In genomic region chr9:121123816-121124536, GRCh38 we compare ENCODE assay signal across 2 cellular contexts.
TF ChIP-seq lines count a peak whose summit lies in the region.

No MANE protein-coding gene starts in this region.

TF ChIP-seq in liver, 16 proteins besides CTCF, POLR2A, EP300 and RAD21:
- no peak for TF ChIP-seq ZBTB33 (IDR thresholded peaks at IDR 0.05)
- TF ChIP-seq GABPA (IDR thresholded peaks at IDR 0.05 in 1 of 2, conservative IDR thresholded peaks at IDR 0.05 in 1 of 2), result no peak
- TF ChIP-seq MAX (IDR thresholded peaks at IDR 0.05), result no peak
- no peak for TF ChIP-seq YY1 (IDR thresholded peaks at IDR 0.05)
- peak; percentile 30 to 73 for TF ChIP-seq RXRA (IDR thresholded peaks at IDR 0.05)

TF ChIP-seq in HepG2, 621 proteins besides CTCF, POLR2A, EP300 and RAD21:
- TF ChIP-seq ZBTB20 (CRISPR knock-in tag; IDR thresholded peaks at IDR 0.05; ENCODE audit: borderline replicate concordance, low read depth) (no peak), RXRB (CRISPR knock-in tag; IDR thresholded peaks at IDR 0.05; ENCODE audit: borderline replicate concordance) (no peak), NBN (conservative IDR thresholded peaks at IDR 0.05) (no peak), ZNF746 (CRISPR knock-in tag; IDR thresholded peaks at IDR 0.05) (no peak), PATZ1 (CRISPR knock-in tag; IDR thresholded peaks at IDR 0.05) (no peak), ZNF362 (CRISPR knock-in tag; IDR thresholded peaks at IDR 0.05; ENCODE audit: borderline replicate concordance) (no peak), KDM1A (CRISPR knock-in tag; IDR thresholded peaks at IDR 0.05) (no peak), ZZZ3 (CRISPR knock-in tag; IDR thresholded peaks at IDR 0.05; ENCODE audit: borderline replicate concordance) (no peak), SMC3 (IDR thresholded peaks at IDR 0.05; ENCODE audit: low read length) (no peak), CENPX (CRISPR knock-in tag; IDR thresholded peaks at IDR 0.05) (no peak), KMT2B (CRISPR knock-in tag; IDR thresholded peaks at IDR 0.05) (no peak), ZNF318 (CRISPR knock-in tag; IDR thresholded peaks at IDR 0.05) (no peak), FOXO4 (CRISPR knock-in tag; conservative IDR thresholded peaks at IDR 0.05) (no peak), ZNF646 (CRISPR knock-in tag; IDR thresholded peaks at IDR 0.05) (no peak), ASH2L (IDR thresholded peaks at IDR 0.05; ENCODE audit: insufficient read length, low read depth, low read length) (no peak), ATF7-NPFF (CRISPR knock-in tag; IDR thresholded peaks at IDR 0.05; ENCODE audit: low read depth) (no peak), ZSCAN21 (CRISPR knock-in tag; IDR thresholded peaks at IDR 0.05; ENCODE audit: borderline replicate concordance) (no peak), ZNF580 (CRISPR knock-in tag; IDR thresholded peaks at IDR 0.05; ENCODE audit: borderline replicate concordance, low read depth) (no peak)
